Comparison of ENCODE assay signal across 33 cellular contexts in the genomic region with DNA sequence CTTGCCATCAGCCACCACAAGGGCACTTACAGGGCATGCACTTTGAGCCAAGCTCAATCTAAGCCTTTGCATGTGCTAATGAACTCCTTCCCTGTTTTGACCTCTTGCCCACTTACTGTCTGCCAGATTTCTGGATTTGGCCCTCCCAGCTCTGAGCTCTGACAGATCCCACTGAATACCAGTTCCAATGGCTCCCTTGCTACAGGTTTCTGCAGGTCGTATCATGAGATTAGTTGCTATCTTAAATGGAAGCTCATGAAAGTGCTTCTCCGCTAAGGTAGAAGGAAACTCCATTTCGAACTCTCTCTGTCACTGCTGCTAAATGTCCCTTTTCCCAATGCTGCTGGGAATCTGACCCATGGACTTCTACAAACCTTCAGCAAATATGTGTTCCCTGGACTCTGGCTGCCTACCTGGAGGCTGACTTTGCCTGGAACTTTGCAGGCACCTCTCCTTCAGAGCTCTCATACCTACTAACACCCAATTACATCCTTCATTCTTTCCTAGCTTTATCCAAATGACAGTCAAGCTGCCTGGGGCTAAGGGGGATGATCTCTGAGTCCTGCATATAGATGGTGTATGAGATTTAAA. TPM values are rescaled to one million over a fixed set of nuclear protein-coding genes. Genes with fewer than 3 reads are reported as not detected.
DNase-seq lines count a peak whose midpoint lies in the region; ATAC-seq and TF ChIP-seq lines count a peak whose summit lies in the region.
"Had no signal": no experiment of that assay in that cellular context is flagged by ENCODE, and none has a peak within 500 bp of the region (broad histone marks: within the 10 kb centered on the region; RNA-seq: fewer than 3 reads in every experiment).

No MANE protein-coding gene starts in this region.

- H3K4me1 ChIP-seq in PC-9 (replicated peaks; ENCODE audit: insufficient read depth), result peaks cover 61% of the 10 kb centered on the region
- peaks cover 37 to 55% of the 10 kb centered on the region in 2 donors for H3K4me1 ChIP-seq in duodenal mucosa (ENCODE audit: control insufficient read depth in 1 of 2, insufficient read depth in 2 of 2, low read length in 2 of 2)
- H3K4me1 ChIP-seq in stomach, result peaks cover 4 to 61% (median 22%) of the 10 kb centered on the region in 4 donors
- H3K4me1 ChIP-seq: breast epithelium, colonic mucosa had no signal

- no peak overlapping the region for H3K4me3 Mint-ChIP-seq in immature natural killer cell
- H3K4me3 Mint-ChIP-seq: activated naive CD4-positive, alpha-beta T cell treated with anti-CD3 and anti-CD28 coated beads, Interleukin-2, amount 10 ng/mL, durations not matched to agents 7 days and 5 days; nephron progenitor cell; stimulated activated memory B cell treated with anti-CD40 and anti-IgM and Interleukin-4, amounts not matched to agents 10 μg/mL and 1 μg/mL and 100 μg/mL, for 72 hours had no signal

- CTCF ChIA-PET in PC-9 (lab: Charles Lee), result interaction anchor here (0.6 kb wide), 1 partner anchor 11 kb away, joined by 3 read pairs; no protein-coding TSS in a partner anchor

- WGBS in stomach, 5 donors, result 58 to 80% (median 62%) methylated on average over 3 of the region's 3 CpGs

- H3F3A ChIP-seq in PC-9 (ENCODE audit: insufficient read depth, low read depth), result peaks cover 43% of the 10 kb centered on the region

- DNase-seq in PC-9 (peak in 1 of 2 experiments; percentile 45), left lobe of liver (ENCODE audit: low spot score) (peak; percentile 72), stomach (peak; percentile 23), DMS 273 treated with DMSO at 0.1 percent for 48 hours (lab: John Stamatoyannopoulos, UW) (no peak), COLO829 (ENCODE audit: low spot score) (no peak), immature natural killer cell (no peak)
- DNase-seq: activated CD4-positive, alpha-beta T cell treated with anti-CD3 and anti-CD28 coated beads, Interleukin-2, amount 50 U/mL, for 4 hours; activated CD4-positive, CD25-positive, alpha-beta regulatory T cell; activated CD8-positive, alpha-beta memory T cell treated with anti-CD3 and anti-CD28 coated beads, Interleukin-2, amount 50 U/mL, for 4 hours; activated naive CD4-positive, alpha-beta T cell treated with anti-CD3 and anti-CD28 coated beads, Interleukin-2, amount 10 ng/mL, durations not matched to agents 7 days and 5 days; amniotic stem cell; colonic mucosa; DMS153; hippocampal formation; NCI-H1105; NCI-H1930; NCI-H524; nephron progenitor cell; NK-92 treated with Interleukin-12 subunit alpha and Interleukin-12 subunit beta, amount 100 ng/mL, for 24 hours; ovary; PC-3; stimulated activated CD4-positive, alpha-beta T cell treated with anti-CD3 and anti-CD28 coated beads, Interleukin-4, amount 100 ng/mL, for 24 hours; SW 1271; T1000 had no signal

- TF ChIP-seq POLR2A in stomach (IDR thresholded peaks at IDR 0.05), result no peak

- TF ChIP-seq CTCF in PC-9 (conservative IDR thresholded peaks at IDR 0.05) (no peak), stomach (IDR thresholded peaks at IDR 0.05) (no peak)

- no peaks in the 10 kb centered on the region for H3K9me2 ChIP-seq in PC-9 (ENCODE audit: insufficient read depth)

- no peaks in the 10 kb centered on the region for H3K79me2 ChIP-seq in PC-9 (ENCODE audit: low read depth)

- H3K9me3 ChIP-seq in PC-9 (ENCODE audit: insufficient read depth, low read depth) (no peaks in the 10 kb centered on the region), duodenal mucosa (ENCODE audit: control insufficient read depth in 1 of 2, low read length in 2 of 2) (no peaks in the 10 kb centered on the region), stomach (no peaks in the 10 kb centered on the region)
- H3K9me3 ChIP-seq: breast epithelium, colonic mucosa, esophagus muscularis mucosa, ovary had no signal

- H3K36me3 Mint-ChIP-seq in immature natural killer cell, result no peaks in the 10 kb centered on the region
- H3K36me3 Mint-ChIP-seq: activated naive CD4-positive, alpha-beta T cell treated with anti-CD3 and anti-CD28 coated beads, Interleukin-2, amount 10 ng/mL, durations not matched to agents 7 days and 5 days; stimulated activated memory B cell treated with anti-CD40 and anti-IgM and Interleukin-4, amounts not matched to agents 10 μg/mL and 1 μg/mL and 100 μg/mL, for 72 hours had no signal

- H2AFZ ChIP-seq in PC-9, result no peak overlapping the region

- no peak for TF ChIP-seq EP300 in stomach (IDR thresholded peaks at IDR 0.05)

- H3K9ac ChIP-seq in duodenal mucosa (ENCODE audit: low read depth in 1 of 2, low read length in 2 of 2), result peak overlapping the region; percentile 10 to 33

- H3K27me3 Mint-ChIP-seq in immature natural killer cell (ENCODE audit: low read depth in 3 of 3), result peaks cover 0 to 10% (median 6%) of the 10 kb centered on the region in 3 donors

- no TSS peak for BruUV-seq in PC-9 (replicated peaks; lab: Mats Ljungman, UMichigan)

- peak overlapping the region; percentile 39 for H3K4me2 ChIP-seq in PC-9

- intact Hi-C loops in PC-9 (cut with micrococcal nuclease; ENCODE audit: unreplicated experiment) (no loop called here), stomach (cut with DNase I; ENCODE audit: low total_unique reads) (no loop called here)

- H3K27ac ChIP-seq in PC-9, result peak overlapping the region; percentile 79; the same call in 1 of the 2 replicates
- peak overlapping the region; percentile 45 for H3K27ac ChIP-seq in duodenal mucosa (ENCODE audit: low read depth, low read length)
- H3K27ac ChIP-seq in stomach, result peak overlapping the region; percentile 47 to 79 (median 55)
- H3K27ac ChIP-seq: colonic mucosa, esophagus muscularis mucosa, ovary had no signal

- H3K4me1 Mint-ChIP-seq in immature natural killer cell, result peaks cover 10 to 15% of the 10 kb centered on the region in 2 donors
- H3K4me1 Mint-ChIP-seq: stimulated activated memory B cell treated with anti-CD40 and anti-IgM and Interleukin-4, amounts not matched to agents 10 μg/mL and 1 μg/mL and 100 μg/mL, for 72 hours had no signal

- H3K36me3 ChIP-seq in PC-9 (ENCODE audit: low read depth) (no peaks in the 10 kb centered on the region), duodenal mucosa (ENCODE audit: control insufficient read depth in 1 of 2, insufficient read depth in 2 of 2, low read length in 2 of 2) (no peaks in the 10 kb centered on the region), stomach (no peaks in the 10 kb centered on the region)
- H3K36me3 ChIP-seq: breast epithelium, colonic mucosa, esophagus muscularis mucosa, ovary had no signal

- no peaks in the 10 kb centered on the region for H4K20me1 ChIP-seq in PC-9 (ENCODE audit: insufficient read depth)

- no peaks in the 10 kb centered on the region for H3K27me3 ChIP-seq in PC-9 (ENCODE audit: insufficient read depth, low read depth)
- no peaks in the 10 kb centered on the region for H3K27me3 ChIP-seq in duodenal mucosa (ENCODE audit: control insufficient read depth in 1 of 2, insufficient read depth in 2 of 2, low read length in 2 of 2)
- no peaks in the 10 kb centered on the region for H3K27me3 ChIP-seq in stomach
- H3K27me3 ChIP-seq: breast epithelium, colonic mucosa, esophagus muscularis mucosa, ovary had no signal

- H3K4me3 ChIP-seq in PC-9 (no peak overlapping the region), duodenal mucosa (ENCODE audit: low read depth in 1 of 2, low read length in 2 of 2) (peak overlapping the region in 1 of 2 donors; percentile 17), stomach (no peak overlapping the region)
- H3K4me3 ChIP-seq: breast epithelium, colonic mucosa, esophagus muscularis mucosa, K562, ovary had no signal

- POLR2A ChIA-PET in PC-9 (lab: Charles Lee; ENCODE audit: unreplicated experiment), result interaction anchor here (0.8 kb wide), 1 partner anchor 41 kb away, joined by 4 read pairs; no protein-coding TSS in a partner anchor

- no peaks in the 10 kb centered on the region for H3K9me3 Mint-ChIP-seq in immature natural killer cell
- H3K9me3 Mint-ChIP-seq: activated naive CD4-positive, alpha-beta T cell treated with anti-CD3 and anti-CD28 coated beads, Interleukin-2, amount 10 ng/mL, durations not matched to agents 7 days and 5 days; nephron progenitor cell; stimulated activated memory B cell treated with anti-CD40 and anti-IgM and Interleukin-4, amounts not matched to agents 10 μg/mL and 1 μg/mL and 100 μg/mL, for 72 hours had no signal

- H3K27ac Mint-ChIP-seq in immature natural killer cell, result peak overlapping the region in 1 of 6 donors; percentile 45
- H3K27ac Mint-ChIP-seq: activated naive CD4-positive, alpha-beta T cell treated with anti-CD3 and anti-CD28 coated beads, Interleukin-2, amount 10 ng/mL, durations not matched to agents 7 days and 5 days; nephron progenitor cell; stimulated activated memory B cell treated with anti-CD40 and anti-IgM and Interleukin-4, amounts not matched to agents 10 μg/mL and 1 μg/mL and 100 μg/mL, for 72 hours had no signal

- peak; percentile 92 for ATAC-seq in left lobe of liver
- ATAC-seq: K562; PC-3; stimulated activated memory B cell treated with anti-CD40 and anti-IgM and Interleukin-4, amounts not matched to agents 10 μg/mL and 1 μg/mL and 100 μg/mL, for 72 hours had no signal

RNA-seq across cellular contexts. Expression of gene TOB1, which starts 23.5 kb away (rescaled TPM):
- 54.2 and 67.9 TPM in 2 replicates for total RNA-seq in PC-9 (2021)
- total RNA-seq in left lobe of liver, result 209 TPM
- 100 to 1,000 TPM in 3 of 5 donors, 10 to 100 TPM in 2; 69.4 to 346 (median 100) TPM for total RNA-seq in stomach
- 10 to 100 TPM; 30.1 to 40.0 (median 39.9) TPM for polyA plus RNA-seq in stomach
- polyA plus RNA-seq in immature natural killer cell, result 10 to 100 TPM in 2 of 3 donors, 1 to 10 TPM in 1; 8.9 to 23.7 (median 10.3) TPM

RNA-seq across cellular contexts. Expression of gene WFIKKN2, which starts 54.2 kb away (rescaled TPM):
- total RNA-seq in PC-9 (2021) (not detected in 2 replicates), left lobe of liver (0.08 TPM), stomach (under 1 TPM in 1 of 5 donors, not detected in 4; 0.37 TPM)
- polyA plus RNA-seq in stomach (under 1 TPM; 0.05 to 0.46 (median 0.06) TPM), immature natural killer cell (not detected)
- total RNA-seq: breast epithelium, H4, HT1080, M059J, mononuclear cell, PC-3 had no signal
- polyA plus RNA-seq: K562 had no signal

Comparison
In these comparisons a context has a peak if more than half of its experiments do, and no peak if none do; other contexts are left out.
1. DNase-seq: peak in left lobe of liver (single experiment) and stomach (single experiment); none in DMS 273 treated with DMSO at 0.1 percent for 48 hours (single experiment), COLO829 (single experiment) and immature natural killer cell (0 of 3).
2. Peak in every context shown above with its lines, with median percentiles within 50 percentile points of each other: H3K27ac ChIP-seq.